In the genomic region with DNA sequence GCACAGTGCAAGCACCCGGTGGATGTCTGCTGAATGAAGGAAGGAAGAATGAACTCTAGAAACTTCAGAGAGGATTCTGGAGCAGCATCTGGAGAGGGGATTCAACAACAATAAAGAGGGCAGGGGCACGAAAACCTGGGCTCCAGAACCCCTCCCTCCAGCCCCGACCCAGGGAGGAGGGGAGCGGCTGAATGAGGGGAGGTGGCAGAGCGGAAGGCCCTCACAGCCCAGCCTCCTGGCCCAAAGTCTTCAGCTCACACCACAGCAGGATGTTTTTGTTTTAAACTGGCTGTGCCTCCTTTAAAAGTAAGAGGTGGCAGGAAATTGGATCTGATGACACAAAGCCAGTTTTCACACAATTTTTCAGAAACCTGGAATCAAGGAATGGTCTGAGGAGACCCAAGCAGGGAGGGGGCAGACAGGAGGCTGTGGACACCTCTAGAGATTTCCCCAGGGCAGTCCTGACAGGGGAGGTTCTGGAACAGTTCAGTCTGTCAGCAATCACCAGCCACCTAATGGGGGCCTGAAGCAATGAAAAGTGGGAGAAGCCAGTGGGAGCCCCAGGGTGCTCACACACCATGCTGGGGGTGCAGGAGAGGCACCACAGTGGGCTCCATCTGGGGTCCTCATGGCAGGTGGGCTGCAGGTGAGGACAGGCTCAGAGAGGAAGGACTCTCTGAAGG, we compare ENCODE assay signal across 14 cellular contexts. TPM values are rescaled to one million over a fixed set of nuclear protein-coding genes. Genes with fewer than 3 reads are reported as not detected.
DNase-seq lines count a peak whose midpoint lies in the region; ATAC-seq and TF ChIP-seq lines count a peak whose summit lies in the region.
"Had no signal": no experiment of that assay in that cellular context is flagged by ENCODE, and none has a peak within 500 bp of the region (broad histone marks: within the 10 kb centered on the region; RNA-seq: fewer than 3 reads in every experiment).

No MANE protein-coding gene starts in this region.

- no peak overlapping the region for H4K91ac ChIP-seq in H9 (ENCODE audit: insufficient read length, low read depth, low read length)

- no peak overlapping the region for H2BK120ac ChIP-seq in H9 (ENCODE audit: low read depth, low read length, poor library complexity, severe bottlenecking)

- peak overlapping the region; percentile 9 to 76 for H3K27ac Mint-ChIP-seq in activated naive CD4-positive, alpha-beta T cell treated with anti-CD3 and anti-CD28 coated beads, Interleukin-2, amount 50 U/mL, for 72 hours
- H3K27ac Mint-ChIP-seq in brain: peak overlapping the region; percentile 73 to 96 (median 86)
- peak overlapping the region; percentile 45 for H3K27ac Mint-ChIP-seq in stimulated activated effector memory CD8-positive, alpha-beta T cell treated with anti-CD3 and anti-CD28 coated beads, Interleukin-12 subunit alpha, Interleukin-12 subunit beta, amount 100 ng/mL, for 72 hours
- H3K27ac Mint-ChIP-seq in H9: 0 out of 7 replicates have a peak overlapping the region, but pooled peaks of 1 of the 3 experiments have one; percentile 23
- H3K27ac Mint-ChIP-seq: memory B cell had no signal

- no peaks in the 10 kb centered on the region for H3K9me3 ChIP-seq in H9 (ENCODE audit: control insufficient read depth, low read depth, low read length)
- H3K9me3 ChIP-seq: tibial nerve had no signal

- H4K20me1 ChIP-seq in H9 (ENCODE audit: control insufficient read depth, insufficient read depth, insufficient read length): peaks cover 5% of the 10 kb centered on the region

- H2BK20ac ChIP-seq in H9 (ENCODE audit: low read depth, low read length, poor library complexity, severe bottlenecking): no peak overlapping the region

- H3K9me3 Mint-ChIP-seq in activated naive CD4-positive, alpha-beta T cell treated with anti-CD3 and anti-CD28 coated beads, Interleukin-2, amount 50 U/mL, for 72 hours: no peaks in the 10 kb centered on the region
- H3K9me3 Mint-ChIP-seq in brain (no peaks in the 10 kb centered on the region), H9 (no peaks in the 10 kb centered on the region)
- no peaks in the 10 kb centered on the region for H3K9me3 Mint-ChIP-seq in stimulated activated effector memory CD8-positive, alpha-beta T cell treated with anti-CD3 and anti-CD28 coated beads, Interleukin-12 subunit alpha, Interleukin-12 subunit beta, amount 100 ng/mL, for 72 hours
- H3K9me3 Mint-ChIP-seq: memory B cell had no signal

- H2BK5ac ChIP-seq in H9 (ENCODE audit: insufficient read length, low read length): no peak overlapping the region

- no peak for ATAC-seq in activated naive CD4-positive, alpha-beta T cell treated with anti-CD3 and anti-CD28 coated beads, Interleukin-2, amount 50 U/mL, for 72 hours
- ATAC-seq in stimulated activated effector memory CD8-positive, alpha-beta T cell treated with anti-CD3 and anti-CD28 coated beads, Interleukin-12 subunit alpha, Interleukin-12 subunit beta, amount 100 ng/mL, for 72 hours: no peak
- no peak for ATAC-seq in HG02623 (IDR thresholded peaks at IDR 0.05; ENCODE audit: unreplicated experiment)

- no peak overlapping the region for H3K4me2 ChIP-seq in H9 (ENCODE audit: insufficient read depth, insufficient read length, low read length)

- H3K27me3 ChIP-seq in H9 (ENCODE audit: insufficient read depth, low read length): no peaks in the 10 kb centered on the region

- H4K5ac ChIP-seq in H9 (ENCODE audit: insufficient read length, low read depth, low read length): no peak overlapping the region

- no peak overlapping the region for H3K4ac ChIP-seq in H9 (ENCODE audit: low read depth, low read length)

- no peak for DNase-seq in activated naive CD4-positive, alpha-beta T cell treated with anti-CD3 and anti-CD28 coated beads, Interleukin-2, amount 50 U/mL, for 72 hours (ENCODE audit: low spot score in 2 of 2)
- DNase-seq in activated naive CD4-positive, alpha-beta T cell treated with Interleukin-2 at 50 U/mL for 16 hours: no peak
- DNase-seq in NCI-H69 (lab: John Stamatoyannopoulos, UW) (peak; percentile 84), H9 (no peak)
- DNase-seq in stimulated activated effector memory CD8-positive, alpha-beta T cell treated with anti-CD3 and anti-CD28 coated beads, Interleukin-12 subunit alpha, Interleukin-12 subunit beta, amount 100 ng/mL, for 72 hours (ENCODE audit: low spot score in 2 of 2): no peak
- no peak for DNase-seq in activated effector memory CD4-positive, alpha-beta T cell treated with anti-CD3 and anti-CD28 coated beads, Interleukin-2, amount 50 U/mL, for 16 hours
- DNase-seq: activated T-cell treated with anti-CD3 and anti-CD28 coated beads for 4 hours, HCEC 1CT, right cardiac atrium had no signal

- H2AK5ac ChIP-seq in H9 (ENCODE audit: insufficient read length, low read length): no peak overlapping the region

- no peaks in the 10 kb centered on the region for H3K36me3 Mint-ChIP-seq in activated naive CD4-positive, alpha-beta T cell treated with anti-CD3 and anti-CD28 coated beads, Interleukin-2, amount 50 U/mL, for 72 hours
- H3K36me3 Mint-ChIP-seq in brain (no peaks in the 10 kb centered on the region), H9 (ENCODE audit: insufficient read depth in 1 of 3, low read depth in 3 of 3) (peaks cover 0 to 2% (median 0%) of the 10 kb centered on the region in 3 experiments; a peak in 3 of 7 replicates)
- no peaks in the 10 kb centered on the region for H3K36me3 Mint-ChIP-seq in stimulated activated effector memory CD8-positive, alpha-beta T cell treated with anti-CD3 and anti-CD28 coated beads, Interleukin-12 subunit alpha, Interleukin-12 subunit beta, amount 100 ng/mL, for 72 hours
- H3K36me3 Mint-ChIP-seq: memory B cell had no signal

- peak overlapping the region in 2 of 5 experiments; percentile 16 to 46 for H3K4me3 Mint-ChIP-seq in brain
- no peak overlapping the region for H3K4me3 Mint-ChIP-seq in stimulated activated effector memory CD8-positive, alpha-beta T cell treated with anti-CD3 and anti-CD28 coated beads, Interleukin-12 subunit alpha, Interleukin-12 subunit beta, amount 100 ng/mL, for 72 hours
- H3K4me3 Mint-ChIP-seq in H9: no peak overlapping the region
- H3K4me3 Mint-ChIP-seq: memory B cell had no signal

- H3K14ac ChIP-seq in H9 (ENCODE audit: insufficient read depth, low read length): no peak overlapping the region

- H3K18ac ChIP-seq in H9 (ENCODE audit: insufficient read length, low read depth, low read length): no peak overlapping the region

- no peak overlapping the region for H2AFZ ChIP-seq in H9 (ENCODE audit: low read length)

- H3K27ac ChIP-seq in H9 (ENCODE audit: insufficient read length, low read depth, low read length): no peak overlapping the region
- H3K27ac ChIP-seq: coronary artery, tibial nerve had no signal

- peaks cover 3% of the 10 kb centered on the region for H3K23me2 ChIP-seq in H9 (ENCODE audit: insufficient read length, low read depth, low read length, poor library complexity, severe bottlenecking)

- no peaks in the 10 kb centered on the region for H3K79me1 ChIP-seq in H9 (ENCODE audit: insufficient read depth, low read depth, low read length, poor library complexity, severe bottlenecking)

- whole genome bisulfite sequencing in H9 (ENCODE audit: extremely low coverage, insufficient read length, low lambda C conversion rate): no CpG with 5 or more reads among the region's 5 CpGs

- TF ChIP-seq CTCF in brain (conservative IDR thresholded peaks at IDR 0.05) (no peak), H9 (conservative IDR thresholded peaks at IDR 0.05) (no peak)

- H3K23ac ChIP-seq in H9 (ENCODE audit: insufficient read length, low read depth, low read length): no peak overlapping the region

- H3K4me1 Mint-ChIP-seq in brain (peaks cover 95% of the 10 kb centered on the region), H9 (peaks cover 33 to 45% of the 10 kb centered on the region in 2 experiments)
- H3K4me1 Mint-ChIP-seq in stimulated activated effector memory CD8-positive, alpha-beta T cell treated with anti-CD3 and anti-CD28 coated beads, Interleukin-12 subunit alpha, Interleukin-12 subunit beta, amount 100 ng/mL, for 72 hours: peaks cover 21% of the 10 kb centered on the region

- no peak overlapping the region for H4K8ac ChIP-seq in H9 (replicated peaks; ENCODE audit: insufficient read length, low read depth, low read length)

- H3T11ph ChIP-seq in H9 (ENCODE audit: low read length): no peak overlapping the region

- H3K27me3 Mint-ChIP-seq in brain (peaks cover 11% of the 10 kb centered on the region), H9 (ENCODE audit: low read depth) (peaks cover 17% of the 10 kb centered on the region)

- no peak overlapping the region for H3K56ac ChIP-seq in H9 (ENCODE audit: insufficient read length, low read depth, low read length)

- H3K9ac ChIP-seq in H9 (ENCODE audit: extremely low read depth, insufficient read length, low read length): no peak overlapping the region

- H2BK12ac ChIP-seq in H9 (ENCODE audit: insufficient read length, low read depth, low read length): no peak overlapping the region

- no peak overlapping the region for H2BK15ac ChIP-seq in H9 (ENCODE audit: low read depth, low read length)

- H3K79me2 ChIP-seq in H9 (ENCODE audit: insufficient read depth, low read length): no peaks in the 10 kb centered on the region

- peaks cover 2% of the 10 kb centered on the region; the same call in 1 of the 2 replicates for H3K4me1 ChIP-seq in H9 (ENCODE audit: insufficient read depth, low read length)

RNA-seq across cellular contexts. Expression of gene TCF20, which starts 44.4 kb away (rescaled TPM):
- total RNA-seq in activated naive CD4-positive, alpha-beta T cell treated with anti-CD3 and anti-CD28 coated beads, Interleukin-2, amount 50 U/mL, for 72 hours: 10 to 100 TPM; 68.9 to 75.0 TPM
- polyA plus RNA-seq in brain (ENCODE audit: insufficient read depth, low read depth, low replicate concordance): 19.3 TPM
- 75.6 and 76.5 TPM in 2 replicates for total RNA-seq in H9 (2021)
